ENCODE assay signal across 8 cellular contexts in genomic region chr12:132559652-132560420, GRCh38. TPM values are rescaled to one million over a fixed set of nuclear protein-coding genes. Genes with fewer than 3 reads are reported as not detected.
DNase-seq lines count a peak whose midpoint lies in the region; ATAC-seq and TF ChIP-seq lines count a peak whose summit lies in the region.

No MANE protein-coding gene starts in this region.

- intact Hi-C loops in activated T-helper 2 cell treated with anti-CD3 and anti-CD28 coated beads, Interferon-gamma antibody, Interleukin-2, Interleukin-4, amounts not matched to agents 10 μg/mL and 5 μg/mL and 100 μg/mL, durations not matched to agents 14 hours and 24 hours and 36 hours (cut with micrococcal nuclease), result loop anchor here (5.0 kb wide), 1 partner anchor 408 kb away; no protein-coding TSS in a partner anchor

- peaks cover 6% of the 10 kb centered on the region for H3K27me3 Mint-ChIP-seq in activated T-helper 2 cell treated with anti-CD3 and anti-CD28 coated beads, Interferon-gamma antibody, Interleukin-2, Interleukin-4, amounts not matched to agents 10 μg/mL and 5 μg/mL and 100 μg/mL, durations not matched to agents 14 hours and 24 hours and 36 hours (ENCODE audit: low read depth)

- ATAC-seq in omental fat pad (ENCODE audit: low FRiP score), result peak; percentile 38
- no peak for ATAC-seq in HG02571 (IDR thresholded peaks at IDR 0.05; ENCODE audit: unreplicated experiment)

- no peaks in the 10 kb centered on the region for H3K9me3 Mint-ChIP-seq in activated T-helper 2 cell treated with anti-CD3 and anti-CD28 coated beads, Interferon-gamma antibody, Interleukin-2, Interleukin-4, amounts not matched to agents 10 μg/mL and 5 μg/mL and 100 μg/mL, durations not matched to agents 14 hours and 24 hours and 36 hours

- peaks cover 4% of the 10 kb centered on the region for H3K4me1 ChIP-seq in HEK293 (ENCODE audit: control insufficient read depth, insufficient read depth, low read length)

- H3K27ac Mint-ChIP-seq in activated T-helper 2 cell treated with anti-CD3 and anti-CD28 coated beads, Interferon-gamma antibody, Interleukin-2, Interleukin-4, amounts not matched to agents 10 μg/mL and 5 μg/mL and 100 μg/mL, durations not matched to agents 14 hours and 24 hours and 36 hours, result no peak overlapping the region

- no peaks in the 10 kb centered on the region for H3K9me3 ChIP-seq in HEK293 (ENCODE audit: control insufficient read depth, insufficient read depth, low read depth, low read length)

- no peaks in the 10 kb centered on the region for H3K36me3 Mint-ChIP-seq in activated T-helper 2 cell treated with anti-CD3 and anti-CD28 coated beads, Interferon-gamma antibody, Interleukin-2, Interleukin-4, amounts not matched to agents 10 μg/mL and 5 μg/mL and 100 μg/mL, durations not matched to agents 14 hours and 24 hours and 36 hours (ENCODE audit: low read depth)

- POLR2A ChIA-PET in HEK293 (lab: Yijun Ruan, JAX), result interaction anchor here (1.0 kb wide), 2 partner anchors 69 to 144 kb away, joined by 3 read pairs; no protein-coding TSS in a partner anchor

- peak overlapping the region; percentile 59 for H3K4me3 ChIP-seq in HEK293 (ENCODE audit: low read depth, low read length)

- peak; percentile 29; the same call in 1 of the 2 replicates for TF ChIP-seq CTCF in HEK293 (tag by site-specific recombination; IDR thresholded peaks at IDR 0.05)
- TF ChIP-seq CTCF in omental fat pad (IDR thresholded peaks at IDR 0.05), result no peak

- H3K4me1 Mint-ChIP-seq in activated T-helper 2 cell treated with anti-CD3 and anti-CD28 coated beads, Interferon-gamma antibody, Interleukin-2, Interleukin-4, amounts not matched to agents 10 μg/mL and 5 μg/mL and 100 μg/mL, durations not matched to agents 14 hours and 24 hours and 36 hours (ENCODE audit: low read depth), result peaks cover 8% of the 10 kb centered on the region

- H3K36me3 ChIP-seq in HEK293 (ENCODE audit: control insufficient read depth in 2 of 2, insufficient read depth in 1 of 2, low read length in 2 of 2), result peaks cover 0 to 3% of the 10 kb centered on the region in 2 experiments; a peak in 2 of 3 replicates

- peak overlapping the region; percentile 67 for H3K4me3 Mint-ChIP-seq in activated T-helper 2 cell treated with anti-CD3 and anti-CD28 coated beads, Interferon-gamma antibody, Interleukin-2, Interleukin-4, amounts not matched to agents 10 μg/mL and 5 μg/mL and 100 μg/mL, durations not matched to agents 14 hours and 24 hours and 36 hours (ENCODE audit: low read depth)

- DNase-seq in COLO668 (lab: John Stamatoyannopoulos, UW; ENCODE audit: unreplicated experiment) (peak; percentile 83), NCI-H82 (lab: John Stamatoyannopoulos, UW) (peak; percentile 78), globus pallidus (ENCODE audit: low spot score) (peak; percentile 30), omental fat pad (ENCODE audit: low spot score) (no peak), NK-92 (lab: John Stamatoyannopoulos, UW; ENCODE audit: unreplicated experiment) (no peak)
- DNase-seq in activated T-helper 2 cell treated with anti-CD3 and anti-CD28 coated beads, Interferon-gamma antibody, Interleukin-2, Interleukin-4, amounts not matched to agents 10 μg/mL and 5 μg/mL and 100 μg/mL, durations not matched to agents 14 hours and 24 hours and 36 hours (ENCODE audit: low spot score), result peak; percentile 47

- CTCF ChIA-PET in HEK293 (lab: Yijun Ruan, JAX), result interaction anchor here (0.7 to 4.7 kb wide), 2 partner anchors 76 to 145 kb away, joined by 5 to 34 read pairs; no protein-coding TSS in a partner anchor

- H3K27ac ChIP-seq in HEK293 (ENCODE audit: extremely low read depth, low read depth, low read length), result peak overlapping the region; percentile 79; the same call in 1 of the 2 replicates

TF ChIP-seq in HEK293, 187 proteins besides CTCF, POLR2A, EP300 and RAD21:
- TF ChIP-seq ZFHX2 (tag by site-specific recombination; conservative IDR thresholded peaks at IDR 0.05) (peak; percentile 70), KLF8 (tag by site-specific recombination; IDR thresholded peaks at IDR 0.05) (0 out of 2 replicates have a peak, but pooled peaks have one; percentile 13), MEIS1 (CRISPR knock-in tag; IDR thresholded peaks at IDR 0.05; ENCODE audit: borderline replicate concordance) (no peak), ZNF175 (tag by site-specific recombination; IDR thresholded peaks at IDR 0.05) (no peak), ZNF398 (tag by site-specific recombination; IDR thresholded peaks at IDR 0.05) (peak; percentile 54; the same call in 1 of the 2 replicates), ZSCAN30 (tag by site-specific recombination; IDR thresholded peaks at IDR 0.05) (peak; percentile 16; the same call in 1 of the 2 replicates), KLF7 (tag by site-specific recombination; IDR thresholded peaks at IDR 0.05; ENCODE audit: borderline replicate concordance) (peak; percentile 22; the same call in 1 of the 2 replicates), ZNF335 (tag by site-specific recombination; conservative IDR thresholded peaks at IDR 0.05) (peak; percentile 63), KLF10 (tag by site-specific recombination; IDR thresholded peaks at IDR 0.05) (peak; percentile 87), ZBTB20 (tag by site-specific recombination; IDR thresholded peaks at IDR 0.05) (no peak; the same call in 1 of the 2 replicates), ZBTB8A (tag by site-specific recombination; IDR thresholded peaks at IDR 0.05) (peak; percentile 20), EGR2 (tag by site-specific recombination; IDR thresholded peaks at IDR 0.05; ENCODE audit: low read depth) (0 out of 2 replicates have a peak, but pooled peaks have one; percentile 3), ZNF341 (tag by site-specific recombination; IDR thresholded peaks at IDR 0.05; ENCODE audit: low read depth) (peak; percentile 92), SCRT1 (tag by site-specific recombination; IDR thresholded peaks at IDR 0.05; ENCODE audit: borderline replicate concordance) (no peak), ZNF596 (tag by site-specific recombination; IDR thresholded peaks at IDR 0.05) (0 out of 2 replicates have a peak, but pooled peaks have one; percentile 9), ZBTB26 (tag by site-specific recombination; optimal IDR thresholded peaks at IDR 0.05) (peak; percentile 60), ZBTB7A (tag by site-specific recombination; IDR thresholded peaks at IDR 0.05; ENCODE audit: low read depth) (0 out of 2 replicates have a peak, but pooled peaks have one; percentile 32), ZBTB17 (tag by site-specific recombination; IDR thresholded peaks at IDR 0.05) (0 out of 2 replicates have a peak, but pooled peaks have one; percentile 17)
TF ChIP-seq in HEK293: peak in this region for 14.

RNA-seq across cellular contexts. Expression of gene LRCOL1, which starts 50.5 kb away (rescaled TPM):
- not detected in 2 replicates for total RNA-seq in activated T-helper 2 cell treated with anti-CD3 and anti-CD28 coated beads, Interferon-gamma antibody, Interleukin-2, Interleukin-4, amounts not matched to agents 10 μg/mL and 5 μg/mL and 100 μg/mL, durations not matched to agents 14 hours and 24 hours and 36 hours
- not detected for total RNA-seq in omental fat pad

RNA-seq across cellular contexts. Expression of gene P2RX2, which starts 58.7 kb away (rescaled TPM):
- total RNA-seq in activated T-helper 2 cell treated with anti-CD3 and anti-CD28 coated beads, Interferon-gamma antibody, Interleukin-2, Interleukin-4, amounts not matched to agents 10 μg/mL and 5 μg/mL and 100 μg/mL, durations not matched to agents 14 hours and 24 hours and 36 hours, result not detected in 2 replicates
- 1 to 10 TPM in 1 of 4 donors, under 1 TPM in 1, not detected in 2; 0.74 to 2.8 TPM for total RNA-seq in omental fat pad

Comparison
In these comparisons a context has a peak if more than half of its experiments do, and no peak if none do; other contexts are left out.
1. DNase-seq: peak in COLO668 (single experiment), NCI-H82 (single experiment), activated T-helper 2 cell treated with anti-CD3 and anti-CD28 coated beads, Interferon-gamma antibody, Interleukin-2, Interleukin-4, amounts not matched to agents 10 μg/mL and 5 μg/mL and 100 μg/mL, durations not matched to agents 14 hours and 24 hours and 36 hours (single experiment) and globus pallidus (single experiment); none in omental fat pad (single experiment) and NK-92 (single experiment).